Comparison of ENCODE assay signal across 31 cellular contexts in the genomic region with DNA sequence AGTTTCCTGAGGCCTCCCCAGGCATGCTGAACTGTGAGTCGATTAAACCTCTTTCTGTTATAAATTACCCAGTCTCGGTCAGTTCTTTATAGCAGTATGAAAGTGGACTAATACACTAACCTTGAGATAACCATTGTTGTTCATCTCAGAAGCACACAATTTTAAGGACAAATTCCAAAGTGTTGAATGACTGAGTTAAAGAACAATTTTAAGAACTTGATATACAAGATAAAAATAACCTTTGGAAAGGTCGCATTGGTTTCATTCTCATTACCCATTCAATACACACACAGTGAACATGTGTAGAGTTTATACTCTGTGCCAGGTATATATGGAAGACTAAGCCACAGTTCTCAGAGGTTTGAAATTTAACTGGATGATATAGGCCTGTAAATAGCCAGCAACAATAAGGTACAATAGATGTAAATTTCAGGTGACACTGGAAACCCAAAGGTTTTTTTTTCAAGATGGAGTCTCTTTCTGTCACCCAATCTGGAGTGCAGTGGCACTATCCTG. TPM values are rescaled to one million over a fixed set of nuclear protein-coding genes. Genes with fewer than 3 reads are reported as not detected.
DNase-seq lines count a peak whose midpoint lies in the region; ATAC-seq, FAIRE-seq and TF ChIP-seq lines count a peak whose summit lies in the region.
"Had no signal": no experiment of that assay in that cellular context is flagged by ENCODE, and none has a peak within 500 bp of the region (broad histone marks: within the 10 kb centered on the region; RNA-seq: fewer than 3 reads in every experiment).

No MANE protein-coding gene starts in this region.

- no peak overlapping the region for H2AFZ ChIP-seq in astrocyte (ENCODE audit: low read depth, low read length)

- in situ Hi-C loops in gastrocnemius medialis (cut with MboI; ENCODE audit: low sequenced_read_pairs in 4 of 4), result no loop called here

- peaks cover 14% of the 10 kb centered on the region for H3K4me1 Mint-ChIP-seq in stimulated activated naive CD8-positive, alpha-beta T cell treated with anti-CD3 and anti-CD28 coated beads, Interleukin-15, amount 100 ng/mL, for 72 hours
- peaks cover 7% of the 10 kb centered on the region for H3K4me1 Mint-ChIP-seq in astrocyte (ENCODE audit: low read depth, unreplicated experiment)

- no peaks in the 10 kb centered on the region for H3K36me3 ChIP-seq in astrocyte (ENCODE audit: insufficient read depth, low read length)
- no peaks in the 10 kb centered on the region for H3K36me3 ChIP-seq in gastrocnemius medialis
- H3K36me3 ChIP-seq: BE2C, left ventricle myocardium inferior, neutrophil, sigmoid colon had no signal

- ATAC-seq in stimulated activated naive CD8-positive, alpha-beta T cell treated with anti-CD3 and anti-CD28 coated beads, Interleukin-15, Interleukin-2, amounts not matched to agents 100 U/mL and 50 U/mL, for 24 hours, result peak; percentile 58
- ATAC-seq in stimulated activated naive CD8-positive, alpha-beta T cell treated with anti-CD3 and anti-CD28 coated beads, Interleukin-15, amount 100 ng/mL, for 72 hours, result no peak
- no peak for ATAC-seq in gastrocnemius medialis
- no peak for ATAC-seq in HG03039 (IDR thresholded peaks at IDR 0.05; ENCODE audit: unreplicated experiment)
- no peak for ATAC-seq in HG03095 (IDR thresholded peaks at IDR 0.05; ENCODE audit: unreplicated experiment)
- ATAC-seq: activated CD4-positive, CD25-positive, alpha-beta regulatory T cell treated with anti-CD3 and anti-CD28 coated beads, Interleukin-2, amount 50 U/mL, for 24 hours; CD8-positive, alpha-beta T cell had no signal

- H3K9me3 Mint-ChIP-seq in stimulated activated naive CD8-positive, alpha-beta T cell treated with anti-CD3 and anti-CD28 coated beads, Interleukin-15, amount 100 ng/mL, for 72 hours, result no peaks in the 10 kb centered on the region
- peaks cover 4% of the 10 kb centered on the region for H3K9me3 Mint-ChIP-seq in astrocyte (ENCODE audit: unreplicated experiment)
- H3K9me3 Mint-ChIP-seq: activated CD4-positive, alpha-beta memory T cell treated with anti-CD3 and anti-CD28 coated beads for 36 hours; activated naive CD4-positive, alpha-beta T cell treated with anti-CD3 and anti-CD28 coated beads, Interleukin-2, amount 50 U/mL, for 72 hours; activated T-helper 2 cell treated with anti-CD3 and anti-CD28 coated beads, Interferon-gamma antibody, Interleukin-2, Interleukin-4, amounts not matched to agents 10 μg/mL and 5 μg/mL and 100 μg/mL, durations not matched to agents 14 hours and 24 hours and 36 hours; CD8-positive, alpha-beta T cell had no signal

- no peaks in the 10 kb centered on the region for H3K79me2 ChIP-seq in astrocyte (ENCODE audit: insufficient read depth, low read length)

- H3K4me3 ChIP-seq in astrocyte (ENCODE audit: insufficient read depth, low read depth, low read length) (no peak overlapping the region), gastrocnemius medialis (no peak overlapping the region)
- H3K4me3 ChIP-seq: left ventricle myocardium inferior, sigmoid colon had no signal

- H3K9me3 ChIP-seq in astrocyte (ENCODE audit: insufficient read depth, low read depth, low read length), result no peaks in the 10 kb centered on the region
- H3K9me3 ChIP-seq in gastrocnemius medialis, result no peaks in the 10 kb centered on the region
- H3K9me3 ChIP-seq: BE2C, left ventricle myocardium inferior, neutrophil, sigmoid colon had no signal

- H3K4me1 ChIP-seq in astrocyte (ENCODE audit: insufficient read depth, low read length), result peaks cover 2% of the 10 kb centered on the region
- peaks cover 28% of the 10 kb centered on the region in 2 donors for H3K4me1 ChIP-seq in gastrocnemius medialis
- H3K4me1 ChIP-seq: BE2C had no signal

- H3K27me3 Mint-ChIP-seq in stimulated activated naive CD8-positive, alpha-beta T cell treated with anti-CD3 and anti-CD28 coated beads, Interleukin-15, amount 100 ng/mL, for 72 hours, result peaks cover 18% of the 10 kb centered on the region
- H3K27me3 Mint-ChIP-seq in astrocyte (ENCODE audit: low read depth, unreplicated experiment), result peaks cover 6% of the 10 kb centered on the region

- DNase-seq in stimulated activated naive CD8-positive, alpha-beta T cell treated with anti-CD3 and anti-CD28 coated beads, Interleukin-15, Interleukin-2, amounts not matched to agents 100 U/mL and 50 U/mL, for 24 hours, result no peak
- no peak for DNase-seq in stimulated activated naive CD8-positive, alpha-beta T cell treated with anti-CD3 and anti-CD28 coated beads, Interleukin-15, amount 100 ng/mL, for 72 hours
- DNase-seq in astrocyte (ENCODE audit: low read depth), result peak; percentile 47
- no peak for DNase-seq in gastrocnemius medialis
- no peak for DNase-seq in OCI-M2 (lab: John Stamatoyannopoulos, UW; ENCODE audit: unreplicated experiment)
- DNase-seq: activated CD4-positive, alpha-beta memory T cell treated with anti-CD3 and anti-CD28 coated beads for 36 hours; BE2C; caudate nucleus; CD8-positive, alpha-beta T cell; cortex of kidney; effector memory CD4-positive, alpha-beta T cell; left ventricle myocardium inferior; NCI-H146; NCI-H2107; NCI-H345; NCI-H748 treated with DMSO at 0.1 percent for 48 hours; SHP77 treated with DMSO at 0.1 percent for 48 hours; sigmoid colon; stimulated activated CD4-positive, alpha-beta T cell treated with anti-CD3 and anti-CD28 coated beads, Interleukin-15, amount 100 ng/mL, for 24 hours; stimulated activated CD4-positive, alpha-beta T cell treated with anti-CD3 and anti-CD28 coated beads, Interleukin-4, amount 100 ng/mL, for 4 hours; substantia nigra had no signal

- H3K4me2 ChIP-seq in astrocyte (ENCODE audit: low read length), result no peak overlapping the region

- H3K27me3 ChIP-seq in astrocyte (ENCODE audit: insufficient read depth, low read length), result no peaks in the 10 kb centered on the region
- no peaks in the 10 kb centered on the region for H3K27me3 ChIP-seq in gastrocnemius medialis
- H3K27me3 ChIP-seq: BE2C, neutrophil, sigmoid colon had no signal

- no peak for TF ChIP-seq POLR2A in gastrocnemius medialis (IDR thresholded peaks at IDR 0.05)

- H3K4me3 Mint-ChIP-seq in stimulated activated naive CD8-positive, alpha-beta T cell treated with anti-CD3 and anti-CD28 coated beads, Interleukin-15, amount 100 ng/mL, for 72 hours, result peak overlapping the region in 1 of 2 donors; percentile 16
- H3K4me3 Mint-ChIP-seq in astrocyte (ENCODE audit: unreplicated experiment), result no peak overlapping the region
- H3K4me3 Mint-ChIP-seq: activated CD4-positive, alpha-beta memory T cell treated with anti-CD3 and anti-CD28 coated beads for 36 hours; CD8-positive, alpha-beta T cell had no signal

- no peak for FAIRE-seq in astrocyte (lab: Jason Lieb, UNC)
- FAIRE-seq: GM19239, H54, RCC 7860 had no signal

- H3K27ac ChIP-seq in astrocyte (ENCODE audit: low read depth, low read length), result no peak overlapping the region
- H3K27ac ChIP-seq in gastrocnemius medialis, result peak overlapping the region; percentile 24 to 51 (median 44)
- H3K27ac ChIP-seq: left ventricle myocardium inferior, neutrophil had no signal

- intact Hi-C loops in gastrocnemius medialis (cut with DNase I; ENCODE audit: low total_unique reads), result no loop called here

- no peaks in the 10 kb centered on the region for H3K36me3 Mint-ChIP-seq in astrocyte (ENCODE audit: low read depth, unreplicated experiment)
- H3K36me3 Mint-ChIP-seq: activated CD4-positive, alpha-beta memory T cell treated with anti-CD3 and anti-CD28 coated beads for 36 hours; activated naive CD4-positive, alpha-beta T cell treated with anti-CD3 and anti-CD28 coated beads, Interleukin-2, amount 50 U/mL, for 72 hours; CD8-positive, alpha-beta T cell had no signal

- H4K20me1 ChIP-seq in astrocyte (ENCODE audit: insufficient read depth, low read length), result no peaks in the 10 kb centered on the region

- H3K9ac ChIP-seq in astrocyte (ENCODE audit: low read length), result no peak overlapping the region

- no peak for TF ChIP-seq CTCF in astrocyte (IDR thresholded peaks at IDR 0.05; ENCODE audit: insufficient read depth, low read depth, low read length)
- no peak for TF ChIP-seq CTCF in gastrocnemius medialis (IDR thresholded peaks at IDR 0.05 in 4 of 5, conservative IDR thresholded peaks at IDR 0.05 in 1 of 5)

- peak overlapping the region in 1 of 2 donors; percentile 89 for H3K27ac Mint-ChIP-seq in stimulated activated naive CD8-positive, alpha-beta T cell treated with anti-CD3 and anti-CD28 coated beads, Interleukin-15, amount 100 ng/mL, for 72 hours
- no peak overlapping the region for H3K27ac Mint-ChIP-seq in astrocyte (ENCODE audit: unreplicated experiment)
- H3K27ac Mint-ChIP-seq: activated CD4-positive, alpha-beta memory T cell treated with anti-CD3 and anti-CD28 coated beads for 36 hours; activated T-helper 2 cell treated with anti-CD3 and anti-CD28 coated beads, Interferon-gamma antibody, Interleukin-2, Interleukin-4, amounts not matched to agents 10 μg/mL and 5 μg/mL and 100 μg/mL, durations not matched to agents 14 hours and 24 hours and 36 hours; CD8-positive, alpha-beta T cell; progenitor cell of endocrine pancreas had no signal

RNA-seq across cellular contexts. Expression of a gene that starts 19.1 kb away (rescaled TPM):
- 90.0 and 92.4 TPM in 2 replicates for total RNA-seq in astrocyte
- 10 to 100 TPM; 20.4 to 49.9 (median 26.5) TPM for total RNA-seq in gastrocnemius medialis

RNA-seq across cellular contexts. Expression of a gene that starts 39.6 kb away (rescaled TPM):
- total RNA-seq in astrocyte (57.8 and 83.8 TPM in 2 replicates), gastrocnemius medialis (10 to 100 TPM; 26.5 to 54.2 (median 39.4) TPM)
